In genomic region chr6:27020553-27020880, GRCh38 we compare ENCODE assay signal across 9 cellular contexts.
DNase-seq lines count a peak whose midpoint lies in the region; ATAC-seq, FAIRE-seq and TF ChIP-seq lines count a peak whose summit lies in the region.
"Had no signal": no experiment of that assay in that cellular context is flagged by ENCODE, and none has a peak within 500 bp of the region (broad histone marks: within the 10 kb centered on the region; RNA-seq: fewer than 3 reads in every experiment).

No MANE protein-coding gene starts in this region.

- peak overlapping the region in 7 of 21 experiments; percentile 63 to 87 (median 72) for H3K27ac ChIP-seq in skin epidermis
- peak overlapping the region in 1 of 2 donors; percentile 87 for H3K27ac ChIP-seq in aorta (ENCODE audit: low read depth in 1 of 2, low read length in 2 of 2)

- H3K27me3 ChIP-seq in aorta (ENCODE audit: control insufficient read depth in 1 of 2, insufficient read depth in 2 of 2, low read length in 1 of 2): no peaks in the 10 kb centered on the region

- no peak for ATAC-seq in aorta (ENCODE audit: low FRiP score)

- no peaks in the 10 kb centered on the region for H3K36me3 ChIP-seq in aorta (ENCODE audit: control insufficient read depth in 1 of 2, insufficient read depth in 2 of 2, low read length in 1 of 2)

- DNase-seq in HFF-Myc (ENCODE audit: extremely low read depth, low read depth) (no peak), urothelium cell line (ENCODE audit: low spot score) (no peak), aorta (no peak), Ammon's horn (ENCODE audit: low spot score) (no peak), iPS-NIHi11 (ENCODE audit: low spot score) (no peak)
- DNase-seq: NCI-H1694 had no signal

- no peaks in the 10 kb centered on the region for H3K36me3 Mint-ChIP-seq in activated naive CD8-positive, alpha-beta T cell

- peaks cover 20% of the 10 kb centered on the region for H3K4me1 Mint-ChIP-seq in activated naive CD8-positive, alpha-beta T cell (ENCODE audit: low read depth)

- H3K27me3 Mint-ChIP-seq in activated naive CD8-positive, alpha-beta T cell: peaks cover 17% of the 10 kb centered on the region

- 68 to 72% methylated on average over 9 of the region's 9 CpGs for WGBS in aorta, 2 donors

- H3K9me3 ChIP-seq in aorta (ENCODE audit: control insufficient read depth, low read length): no peaks in the 10 kb centered on the region

- H3K4me3 Mint-ChIP-seq in activated naive CD8-positive, alpha-beta T cell: peak overlapping the region; percentile 86

- FAIRE-seq in urothelium cell line (lab: Jason Lieb, UNC): no peak

- no peaks in the 10 kb centered on the region for H3K4me1 ChIP-seq in aorta (ENCODE audit: control insufficient read depth in 1 of 2, insufficient read depth in 2 of 2, low read length in 2 of 2)

- intact Hi-C loops in aorta (cut with DNase I): no loop called here

- peak overlapping the region; percentile 59 for H3K27ac Mint-ChIP-seq in activated naive CD8-positive, alpha-beta T cell

- H3K9me3 Mint-ChIP-seq in activated naive CD8-positive, alpha-beta T cell (ENCODE audit: low read depth): peaks cover 16% of the 10 kb centered on the region

- TF ChIP-seq CTCF in HFF-Myc (IDR thresholded peaks at IDR 0.05; ENCODE audit: low read depth, low read length, missing control alignments): no peak

- peak overlapping the region; percentile 61 for H3K4me3 ChIP-seq in HFF-Myc (replicated peaks; ENCODE audit: low read depth, low read length)
- peak overlapping the region; percentile 64 for H3K4me3 ChIP-seq in iPS-11a (ENCODE audit: low read depth, low read length)
- H3K4me3 ChIP-seq in skin epidermis: peak overlapping the region; percentile 41 to 59 (median 53)
- peak overlapping the region in 1 of 2 donors; percentile 61 for H3K4me3 ChIP-seq in aorta (ENCODE audit: low read length in 2 of 2)
